ENCODE assay signal across 8 cellular contexts in genomic region chr15:73051811-73052678, GRCh38. TPM values are rescaled to one million over a fixed set of nuclear protein-coding genes. Genes with fewer than 3 reads are reported as not detected.
DNase-seq lines count a peak whose midpoint lies in the region; ATAC-seq, FAIRE-seq and TF ChIP-seq lines count a peak whose summit lies in the region.

Gene NEO1 (plus strand): TSS chr15:73052463. CDS start chr15:73052676, 213 bp downstream.

- CTCF ChIA-PET in activated naive CD4-positive, alpha-beta T cell treated with anti-CD3 and anti-CD28 coated beads, Interleukin-2, amount 10 ng/mL, durations not matched to agents 7 days and 5 days (lab: Charles Lee) = no interaction called here

- no peaks in the 10 kb centered on the region for H4K20me1 ChIP-seq in Loucy (ENCODE audit: insufficient read depth, low read length, poor library complexity, severe bottlenecking)
- H4K20me1 ChIP-seq in neural progenitor cell (ENCODE audit: low read depth) = peaks cover 38% of the 10 kb centered on the region

- peaks cover 40% of the 10 kb centered on the region for H3K27me3 Mint-ChIP-seq in activated naive CD4-positive, alpha-beta T cell treated with anti-CD3 and anti-CD28 coated beads, Interleukin-2, amount 10 ng/mL, durations not matched to agents 7 days and 5 days
- no peaks in the 10 kb centered on the region for H3K27me3 Mint-ChIP-seq in neural progenitor cell (ENCODE audit: insufficient read depth, low read depth)

- H3K79me2 ChIP-seq in Loucy (ENCODE audit: insufficient read depth, low read length) (no peaks in the 10 kb centered on the region), neural progenitor cell (ENCODE audit: low read depth) (peaks cover 41% of the 10 kb centered on the region)

- peak; percentile 54 for ATAC-seq in GM21717 (IDR thresholded peaks at IDR 0.05; ENCODE audit: unreplicated experiment)

- no peak within 1 kb of the TSS for H3K9ac ChIP-seq in Loucy (ENCODE audit: low read depth, low read length, poor library complexity, severe bottlenecking)
- peak within 1 kb of the TSS; percentile 81 for H3K9ac ChIP-seq in neural progenitor cell

- no peaks in the 10 kb centered on the region for H3K9me2 ChIP-seq in Loucy (replicated peaks; ENCODE audit: low read depth, low read length)

- H3K27ac ChIP-seq in neural progenitor cell (peak within 1 kb of the TSS; percentile 98), stomach (peak within 1 kb of the TSS; percentile 90 to 98 (median 96))

- in situ Hi-C loops in SK-MEL-5 (cut with HindIII; ENCODE audit: low pct_unique_long_range_greater_than_20kb, low sequenced_read_pairs) = no loop called here

- H3K27ac Mint-ChIP-seq in activated naive CD4-positive, alpha-beta T cell treated with anti-CD3 and anti-CD28 coated beads, Interleukin-2, amount 10 ng/mL, durations not matched to agents 7 days and 5 days = no peak within 1 kb of the TSS
- H3K27ac Mint-ChIP-seq in neural progenitor cell = peak within 1 kb of the TSS; percentile 80

- TF ChIP-seq POLR2A in stomach (IDR thresholded peaks at IDR 0.05) = no peak

- H3K9me3 Mint-ChIP-seq in activated naive CD4-positive, alpha-beta T cell treated with anti-CD3 and anti-CD28 coated beads, Interleukin-2, amount 10 ng/mL, durations not matched to agents 7 days and 5 days = no peaks in the 10 kb centered on the region
- no peaks in the 10 kb centered on the region for H3K9me3 Mint-ChIP-seq in neural progenitor cell

- DNase-seq in COLO829 (ENCODE audit: low spot score) (peak; percentile 1), SK-MEL-5 (ENCODE audit: low read depth, low spot score) (peak; percentile 82), frontal cortex (ENCODE audit: low spot score in 2 of 2) (peak; percentile 83 to 93), neural progenitor cell (ENCODE audit: low spot score) (peak; percentile 98), stomach (peak; percentile 89)
- DNase-seq in activated naive CD4-positive, alpha-beta T cell treated with anti-CD3 and anti-CD28 coated beads, Interleukin-2, amount 10 ng/mL, durations not matched to agents 7 days and 5 days = peak; percentile 80

- WGBS in stomach, 5 donors = 0 to 2% (median 1%) methylated on average over 23 to 93 of the region's 110 CpGs

- peak within 1 kb of the TSS; percentile 78 for H2AFZ ChIP-seq in Loucy (ENCODE audit: low read length)
- H2AFZ ChIP-seq in neural progenitor cell (replicated peaks) = peak within 1 kb of the TSS; percentile 70

- peaks cover 7% of the 10 kb centered on the region for H3K4me1 ChIP-seq in Loucy (ENCODE audit: insufficient read depth, low read length, poor library complexity, severe bottlenecking)
- H3K4me1 ChIP-seq in neural progenitor cell = peaks cover 30% of the 10 kb centered on the region
- H3K4me1 ChIP-seq in stomach = peaks cover 7 to 46% (median 25%) of the 10 kb centered on the region in 4 donors

- H3K36me3 Mint-ChIP-seq in activated naive CD4-positive, alpha-beta T cell treated with anti-CD3 and anti-CD28 coated beads, Interleukin-2, amount 10 ng/mL, durations not matched to agents 7 days and 5 days = no peaks in the 10 kb centered on the region
- no peaks in the 10 kb centered on the region for H3K36me3 Mint-ChIP-seq in neural progenitor cell

- peaks cover 9% of the 10 kb centered on the region for H3K4me1 Mint-ChIP-seq in activated naive CD4-positive, alpha-beta T cell treated with anti-CD3 and anti-CD28 coated beads, Interleukin-2, amount 10 ng/mL, durations not matched to agents 7 days and 5 days
- H3K4me1 Mint-ChIP-seq in neural progenitor cell = peaks cover 24% of the 10 kb centered on the region

- intact Hi-C loops in stomach (cut with DNase I; ENCODE audit: low total_unique reads) = no loop called here

- H3F3A ChIP-seq in Loucy (ENCODE audit: low read depth) (no peaks in the 10 kb centered on the region), neural progenitor cell (ENCODE audit: low read depth) (peaks cover 35% of the 10 kb centered on the region)

- TF ChIP-seq EP300 in stomach (IDR thresholded peaks at IDR 0.05) = no peak

- H3K4me3 ChIP-seq in Loucy (ENCODE audit: low read length, poor library complexity, severe bottlenecking) = peak within 1 kb of the TSS; percentile 72
- peak within 1 kb of the TSS; percentile 88 for H3K4me3 ChIP-seq in neural progenitor cell
- peak within 1 kb of the TSS; percentile 86 to 94 (median 88) for H3K4me3 ChIP-seq in stomach

- peak within 1 kb of the TSS; percentile 75 for H3K4me3 Mint-ChIP-seq in activated naive CD4-positive, alpha-beta T cell treated with anti-CD3 and anti-CD28 coated beads, Interleukin-2, amount 10 ng/mL, durations not matched to agents 7 days and 5 days
- H3K4me3 Mint-ChIP-seq in neural progenitor cell = peak within 1 kb of the TSS; percentile 88

- peak within 1 kb of the TSS; percentile 60 for H3K4me2 ChIP-seq in Loucy (ENCODE audit: low read depth, low read length, poor library complexity, severe bottlenecking)
- H3K4me2 ChIP-seq in neural progenitor cell = peak within 1 kb of the TSS; percentile 87

- H3K27me3 ChIP-seq in Loucy (ENCODE audit: insufficient read depth, low read length, poor library complexity, severe bottlenecking) = peaks cover 44% of the 10 kb centered on the region
- no peaks in the 10 kb centered on the region for H3K27me3 ChIP-seq in neural progenitor cell
- peaks cover 0 to 21% (median 0%) of the 10 kb centered on the region in 3 donors for H3K27me3 ChIP-seq in stomach

- H3K36me3 ChIP-seq in Loucy (ENCODE audit: insufficient read depth, low read length) (no peaks in the 10 kb centered on the region), neural progenitor cell (no peaks in the 10 kb centered on the region), stomach (no peaks in the 10 kb centered on the region)

- no peak for TF ChIP-seq CTCF in Loucy (conservative IDR thresholded peaks at IDR 0.05; ENCODE audit: low read length)
- TF ChIP-seq CTCF in neural progenitor cell (IDR thresholded peaks at IDR 0.05) = no peak
- TF ChIP-seq CTCF in stomach (IDR thresholded peaks at IDR 0.05) = no peak

- H3K9me3 ChIP-seq in Loucy (ENCODE audit: insufficient read depth, low read depth, low read length) (no peaks in the 10 kb centered on the region), neural progenitor cell (ENCODE audit: low read depth) (no peaks in the 10 kb centered on the region), stomach (no peaks in the 10 kb centered on the region)

- FAIRE-seq in frontal cortex (lab: Jason Lieb, UNC) = no peak

RNA-seq across cellular contexts. Expression of gene NEO1, which starts in this region (rescaled TPM):
- total RNA-seq in SK-MEL-5 (2014; rRNA removed; shearing (Covaris generic)) = 11.5 and 14.0 TPM in 2 replicates
- polyA plus RNA-seq in SK-MEL-5 (2015; cell fraction: cytosol; rRNA removed) = 14.2 and 30.3 TPM in 2 replicates
- polyA plus RNA-seq in SK-MEL-5 (2015; cell fraction: nucleus; rRNA removed) = 5.4 and 9.7 TPM in 2 replicates
- total RNA-seq in frontal cortex (156 TPM), neural progenitor cell (ENCODE audit: low replicate concordance) (77.9 and 85.2 TPM in 2 replicates), stomach (100 to 1,000 TPM in 1 of 5 donors, 10 to 100 TPM in 4; 10.7 to 182 (median 53.9) TPM)
- 1 to 10 TPM; 4.7 to 7.2 (median 6.7) TPM for polyA plus RNA-seq in stomach

Comparison
In these comparisons a context has a peak if more than half of its experiments do, and no peak if none do; other contexts are left out.
1. Peak in every context shown above with its lines: DNase-seq, ATAC-seq, H3K4me3 ChIP-seq and H3K27ac ChIP-seq.
2. DNase-seq: peak in every context shown above with its lines; median percentile 98 in neural progenitor cell; 89 in stomach; 88 in frontal cortex; 82 in SK-MEL-5; 80 in activated naive CD4-positive, alpha-beta T cell treated with anti-CD3 and anti-CD28 coated beads, Interleukin-2, amount 10 ng/mL, durations not matched to agents 7 days and 5 days; 1 in COLO829.